Comparison of ENCODE assay signal across 8 cellular contexts in the genomic region with DNA sequence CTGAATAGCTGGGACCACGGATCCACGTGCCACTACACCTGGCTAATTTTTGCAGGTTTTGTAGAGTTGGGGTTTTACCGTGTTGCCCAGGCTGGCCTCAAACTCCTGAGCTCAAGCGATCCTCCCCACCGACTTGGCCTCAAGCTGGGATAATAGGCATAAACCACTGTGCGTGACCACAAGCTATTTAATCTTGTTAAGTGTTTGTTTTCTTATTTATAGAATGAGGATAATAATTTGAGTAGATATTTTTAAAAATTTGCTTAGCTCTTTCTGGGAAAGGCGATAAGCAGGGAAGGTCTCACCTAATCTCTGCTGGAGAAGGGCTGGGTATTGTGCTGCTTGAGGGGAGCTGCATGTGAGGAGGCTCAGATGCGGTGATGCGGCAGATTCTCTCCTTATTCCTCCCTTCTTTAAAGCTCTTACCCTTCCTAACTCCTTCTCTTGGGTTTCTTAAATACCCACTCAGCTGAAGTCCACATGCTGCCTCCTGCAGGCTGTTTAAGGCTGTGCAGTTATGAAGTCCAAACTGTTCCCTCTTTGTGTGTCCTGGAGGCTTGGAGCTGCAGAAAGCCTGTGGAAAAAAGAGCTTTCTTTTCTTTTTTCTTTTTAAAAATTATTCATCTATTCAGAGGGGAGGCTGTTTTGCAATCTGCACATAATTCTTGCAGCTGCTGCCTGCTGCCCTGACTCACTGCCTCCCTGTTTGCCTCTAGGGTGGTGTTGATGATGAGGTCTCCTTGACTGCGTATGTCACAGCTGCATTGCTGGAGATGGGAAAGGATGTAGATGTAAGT. TPM values are rescaled to one million over a fixed set of nuclear protein-coding genes. Genes with fewer than 3 reads are reported as not detected.
DNase-seq lines count a peak whose midpoint lies in the region; ATAC-seq and TF ChIP-seq lines count a peak whose summit lies in the region.

No MANE protein-coding gene starts in this region.

- H3K27ac Mint-ChIP-seq in activated naive CD4-positive, alpha-beta T cell treated with anti-CD3 and anti-CD28 coated beads for 36 hours, result no peak overlapping the region

- H3K36me3 Mint-ChIP-seq in activated naive CD4-positive, alpha-beta T cell treated with anti-CD3 and anti-CD28 coated beads for 36 hours (ENCODE audit: low read depth), result no peaks in the 10 kb centered on the region

- no peaks in the 10 kb centered on the region for H3K4me1 ChIP-seq in prostate gland (replicated peaks)

- H3K27ac ChIP-seq in prostate gland, result no peak overlapping the region

- 80% methylated on average over 10 of the region's 10 CpGs for WGBS in prostate gland

- no peaks in the 10 kb centered on the region for H3K9me3 Mint-ChIP-seq in activated naive CD4-positive, alpha-beta T cell treated with anti-CD3 and anti-CD28 coated beads for 36 hours

- H3K4me3 Mint-ChIP-seq in activated naive CD4-positive, alpha-beta T cell treated with anti-CD3 and anti-CD28 coated beads for 36 hours, result no peak overlapping the region

- no peaks in the 10 kb centered on the region for H3K27me3 ChIP-seq in prostate gland (replicated peaks; ENCODE audit: insufficient read depth)

- no peak for TF ChIP-seq POLR2A in prostate gland (IDR thresholded peaks at IDR 0.05)

- H3K27me3 Mint-ChIP-seq in activated naive CD4-positive, alpha-beta T cell treated with anti-CD3 and anti-CD28 coated beads for 36 hours (ENCODE audit: low read depth), result no peaks in the 10 kb centered on the region

- no peaks in the 10 kb centered on the region for H3K36me3 ChIP-seq in prostate gland

- no peaks in the 10 kb centered on the region for H3K9me3 ChIP-seq in prostate gland

- no peak overlapping the region for H3K4me3 ChIP-seq in prostate gland

- DNase-seq in activated CD8-positive, alpha-beta memory T cell treated with anti-CD3 and anti-CD28 coated beads, Interleukin-2, amount 50 U/mL, for 4 hours, result peak; percentile 22
- DNase-seq in activated CD8-positive, alpha-beta memory T cell treated with anti-CD3 and anti-CD28 coated beads, Interleukin-2, amount 50 U/mL, for 48 hours, result no peak
- peak; percentile 11 for DNase-seq in NCI-H460 (ENCODE audit: extremely low read depth, low read depth)
- DNase-seq in activated naive CD4-positive, alpha-beta T cell treated with anti-CD3 and anti-CD28 coated beads for 36 hours, result peak; percentile 57
- DNase-seq in Right ventricle myocardium superior, result no peak
- DNase-seq in prostate gland (ENCODE audit: low spot score), result peak; percentile 44
- no peak for DNase-seq in NCI-H2171 treated with DMSO at 0.1 percent for 48 hours (lab: John Stamatoyannopoulos, UW)
- DNase-seq in NCI-H446 treated with DMSO at 0.1 percent for 48 hours (lab: John Stamatoyannopoulos, UW), result no peak

- TF ChIP-seq CTCF in prostate gland (IDR thresholded peaks at IDR 0.05), result peak in 3 of 4 experiments; percentile 65 to 70 (median 68)

- intact Hi-C loops in activated naive CD4-positive, alpha-beta T cell treated with anti-CD3 and anti-CD28 coated beads for 36 hours (cut with micrococcal nuclease), result loop anchor here (1.0 to 2.0 kb wide), 3 partner anchors 80 to 316 kb away; no protein-coding TSS in a partner anchor
- intact Hi-C loops in Right ventricle myocardium superior (cut with DNase I) (no loop called here), prostate gland (cut with DNase I) (no loop called here)

- CTCF ChIA-PET in activated naive CD4-positive, alpha-beta T cell treated with anti-CD3 and anti-CD28 coated beads for 36 hours (lab: Charles Lee), result interaction anchor here (0.6 to 2.7 kb wide), 35 partner anchors 9 to 407 kb away, joined by 3 to 29 read pairs (median 4); no protein-coding TSS in a partner anchor

- no peaks in the 10 kb centered on the region for H3K4me1 Mint-ChIP-seq in activated naive CD4-positive, alpha-beta T cell treated with anti-CD3 and anti-CD28 coated beads for 36 hours (ENCODE audit: low read depth)

- ATAC-seq in Right ventricle myocardium superior (ENCODE audit: poor library complexity), result peak; percentile 82

RNA-seq across cellular contexts. Expression of a gene that starts 37.9 kb away (rescaled TPM):
- total RNA-seq in NCI-H460 (2014; rRNA removed; shearing (Covaris generic)), result not detected in 2 replicates
- not detected in 2 replicates for polyA plus RNA-seq in NCI-H460 (2014; cell fraction: nucleus; rRNA removed)
- total RNA-seq in activated naive CD4-positive, alpha-beta T cell treated with anti-CD3 and anti-CD28 coated beads for 36 hours, result not detected
- total RNA-seq in Right ventricle myocardium superior (not detected), prostate gland (10 to 100 TPM in 1 of 2 donors, 1 to 10 TPM in 1; 1.6 to 43.7 TPM)

RNA-seq across cellular contexts. Expression of a gene that starts 53.9 kb away (rescaled TPM):
- total RNA-seq in NCI-H460 (2014; rRNA removed; shearing (Covaris generic)), result 12.0 and 14.2 TPM in 2 replicates
- polyA plus RNA-seq in NCI-H460 (2014; cell fraction: nucleus; rRNA removed), result 35.5 and 47.6 TPM in 2 replicates
- total RNA-seq in activated naive CD4-positive, alpha-beta T cell treated with anti-CD3 and anti-CD28 coated beads for 36 hours, result 10 to 100 TPM; 24.4 to 26.5 TPM
- 19.3 TPM for total RNA-seq in Right ventricle myocardium superior
- total RNA-seq in prostate gland, result 100 to 1,000 TPM in 1 of 2 donors, 10 to 100 TPM in 1; 38.2 to 104 TPM

Comparison
In these comparisons a context has a peak if more than half of its experiments do, and no peak if none do; other contexts are left out.
1. DNase-seq: peak in activated CD8-positive, alpha-beta memory T cell treated with anti-CD3 and anti-CD28 coated beads, Interleukin-2, amount 50 U/mL, for 4 hours (single experiment), NCI-H460 (single experiment), activated naive CD4-positive, alpha-beta T cell treated with anti-CD3 and anti-CD28 coated beads for 36 hours (single experiment) and prostate gland (single experiment); none in activated CD8-positive, alpha-beta memory T cell treated with anti-CD3 and anti-CD28 coated beads, Interleukin-2, amount 50 U/mL, for 48 hours (single experiment), Right ventricle myocardium superior (single experiment), NCI-H2171 treated with DMSO at 0.1 percent for 48 hours (single experiment) and NCI-H446 treated with DMSO at 0.1 percent for 48 hours (single experiment).